ENCODE assay signal across 21 cellular contexts in genomic region chr11:131985769-131986393, GRCh38.
A peak's percentile ranks its signal among the peaks of the same experiment; 100 is the strongest.
DNase-seq lines count a peak whose midpoint lies in the region; ATAC-seq and TF ChIP-seq lines count a peak whose summit lies in the region.
"Had no signal": no experiment of that assay in that cellular context is flagged by ENCODE, and none has a peak within 500 bp of the region (broad histone marks: within the 10 kb centered on the region; RNA-seq: fewer than 3 reads in every experiment).

No MANE protein-coding gene starts in this region.

- peaks cover 6% of the 10 kb centered on the region for H3K27me3 Mint-ChIP-seq in brain
- H3K27me3 Mint-ChIP-seq in nephron (ENCODE audit: low read depth): no peaks in the 10 kb centered on the region

- peaks cover 0 to 10% (median 3%) of the 10 kb centered on the region in 11 donors for H3K9me3 ChIP-seq in heart right ventricle
- H3K9me3 ChIP-seq: A549 had no signal

- 46 to 50% methylated on average over 5 of the region's 5 CpGs for WGBS in heart right ventricle, 2 donors

- peaks cover 0 to 3% (median 0%) of the 10 kb centered on the region in 7 donors for H3K27me3 ChIP-seq in heart right ventricle
- H3K27me3 ChIP-seq: MG63 had no signal

- no peak overlapping the region for H3K27ac ChIP-seq in heart right ventricle
- H3K27ac ChIP-seq: A549, C4-2B had no signal

- intact Hi-C loops in heart right ventricle (cut with DNase I): no loop called here

- ATAC-seq in heart right ventricle: peak in 6 of 8 donors; percentile 31 to 79 (median 53)
- ATAC-seq: A549, GM23338, HCT116 had no signal

- H3K36me3 ChIP-seq in heart right ventricle: no peaks in the 10 kb centered on the region
- H3K36me3 ChIP-seq: MG63 had no signal

- H3K27ac Mint-ChIP-seq in brain (peak overlapping the region in 3 of 5 experiments; percentile 31 to 86 (median 44)), nephron (peak overlapping the region; percentile 60 to 84 (median 73))
- H3K27ac Mint-ChIP-seq: GM23338 had no signal

- H3K9me3 Mint-ChIP-seq in brain (peaks cover 0 to 3% (median 0%) of the 10 kb centered on the region in 5 experiments), nephron (no peaks in the 10 kb centered on the region)
- H3K9me3 Mint-ChIP-seq: GM23338 had no signal

- H3K36me3 Mint-ChIP-seq in brain (no peaks in the 10 kb centered on the region), nephron (ENCODE audit: low read depth) (no peaks in the 10 kb centered on the region)

- no peaks in the 10 kb centered on the region for H3K4me1 ChIP-seq in heart right ventricle
- H3K4me1 ChIP-seq: A549 had no signal

- H3K4me3 ChIP-seq in heart right ventricle: no peak overlapping the region
- H3K4me3 ChIP-seq: A549, GM23338, MG63 had no signal

- peaks cover 41% of the 10 kb centered on the region for H3K4me1 Mint-ChIP-seq in brain
- H3K4me1 Mint-ChIP-seq in nephron: peaks cover 21% of the 10 kb centered on the region

- H3K4me3 Mint-ChIP-seq in brain (no peak overlapping the region), nephron (no peak overlapping the region)

- DNase-seq in AG09319 (ENCODE audit: extremely low read depth, low read depth) (peak; percentile 60), heart right ventricle (peak in 1 of 2 donors; percentile 6), activated gamma-delta T cell treated with Interleukin-2 at 50 U/mL for 16 hours (no peak), OCI-M2 (lab: John Stamatoyannopoulos, UW; ENCODE audit: unreplicated experiment) (no peak), T-helper 1 cell (no peak)
- DNase-seq: AML-193, Kasumi-1, MG63, NCI-H1048, NCI-H146, NCI-H2081, NCI-H510A treated with DMSO at 0.1 percent for 48 hours, NCI-H774, OCI-M1, SIG-M5 had no signal

- TF ChIP-seq CTCF in AG09319 (IDR thresholded peaks at IDR 0.05; ENCODE audit: low read depth, low read length) (no peak), brain (conservative IDR thresholded peaks at IDR 0.05) (no peak), heart right ventricle (IDR thresholded peaks at IDR 0.05) (no peak), nephron (IDR thresholded peaks at IDR 0.05; ENCODE audit: unreplicated experiment in 3 of 3) (no peak)
